In genomic region chr19:51441410-51442390, GRCh38 we compare ENCODE assay signal across 8 cellular contexts. TPM values are rescaled to one million over a fixed set of nuclear protein-coding genes. Genes with fewer than 3 reads are reported as not detected.
DNase-seq lines count a peak whose midpoint lies in the region; ATAC-seq and TF ChIP-seq lines count a peak whose summit lies in the region.

No MANE protein-coding gene starts in this region.

- no peaks in the 10 kb centered on the region for H3K9me3 ChIP-seq in OCI-LY7 (ENCODE audit: low read length)

- peak overlapping the region; percentile 54 for H3K4me3 ChIP-seq in OCI-LY7 (ENCODE audit: low read depth, low read length, poor library complexity, severe bottlenecking)

- in situ Hi-C loops in GM13976 (cut with MboI; ENCODE audit: low sequenced_read_pairs, unreplicated experiment), result no loop called here

- BruUV-seq in OCI-LY7 (replicated peaks; lab: Mats Ljungman, UMichigan), result no TSS peak

- peak; percentile 87 for ATAC-seq in HG02588 (IDR thresholded peaks at IDR 0.05; ENCODE audit: unreplicated experiment)

- no peaks in the 10 kb centered on the region for H4K20me1 ChIP-seq in OCI-LY7 (ENCODE audit: insufficient read depth, low read length)

- H3K36me3 ChIP-seq in OCI-LY7 (ENCODE audit: insufficient read depth, low read length), result no peaks in the 10 kb centered on the region

- TF ChIP-seq CTCF in GM13976 (IDR thresholded peaks at IDR 0.05; ENCODE audit: borderline replicate concordance, control extremely low read depth, extremely low read depth, insufficient read depth, missing control alignments) (no peak), OCI-LY7 (conservative IDR thresholded peaks at IDR 0.05; ENCODE audit: low read length) (0 out of 2 replicates have a peak, but pooled peaks have one; percentile 9)

- CTCF ChIA-PET in OCI-LY7 (lab: Charles Lee; ENCODE audit: unreplicated experiment), result interaction anchor here (1.3 kb wide), 1 partner anchor 215 kb away, joined by 4 read pairs; no protein-coding TSS in a partner anchor

- intact Hi-C loops in OCI-LY7 (cut with micrococcal nuclease; ENCODE audit: unreplicated experiment), result no loop called here

- POLR2A ChIA-PET in OCI-LY7 (lab: Charles Lee), result no interaction called here

- peak overlapping the region; percentile 51 for H2AFZ ChIP-seq in OCI-LY7 (ENCODE audit: low read length)

- H3K4me1 ChIP-seq in OCI-LY7 (ENCODE audit: insufficient read depth, low read length, poor library complexity, severe bottlenecking), result peaks cover 18% of the 10 kb centered on the region

- H3K9me2 ChIP-seq in OCI-LY7 (ENCODE audit: insufficient read depth, low read length), result no peaks in the 10 kb centered on the region

- no peak overlapping the region for H3K27ac ChIP-seq in OCI-LY7 (ENCODE audit: low read depth, low read length, poor library complexity, severe bottlenecking)

- peak overlapping the region; percentile 85 for H3K4me2 ChIP-seq in OCI-LY7 (ENCODE audit: low read length)

- DNase-seq in GM13976 (ENCODE audit: low spot score) (peak; percentile 69), OCI-LY7 (ENCODE audit: low spot score) (peak; percentile 69), amniotic stem cell (lab: John Stamatoyannopoulos, UW) (no peak), GM03348 (ENCODE audit: low spot score) (no peak), NCI-H2227 treated with DMSO at 0.1 percent for 48 hours (lab: John Stamatoyannopoulos, UW) (no peak)
- peak; percentile 55 to 77 for DNase-seq in activated T-helper 1 cell treated with anti-CD3 and anti-CD28 coated beads, Interleukin-2, amount 50 U/mL, for 16 hours (ENCODE audit: low read depth in 1 of 2, low spot score in 1 of 2)
- peak; percentile 75 for DNase-seq in stimulated activated CD4-positive, alpha-beta T cell treated with anti-CD3 and anti-CD28 coated beads, Interleukin-12 subunit alpha, Interleukin-12 subunit beta, amount 100 ng/mL, for 4 hours

- no peaks in the 10 kb centered on the region for H3K79me2 ChIP-seq in OCI-LY7 (ENCODE audit: insufficient read depth, low read depth, low read length)

RNA-seq across cellular contexts. Expression of gene SIGLEC8, which starts 16.6 kb away (rescaled TPM):
- not detected in 2 replicates for total RNA-seq in OCI-LY7 (2014; rRNA removed; shearing (Covaris generic))
- not detected in 2 replicates for total RNA-seq in OCI-LY7 (2022)

RNA-seq across cellular contexts. Expression of gene SIGLEC10, which starts 24.3 kb away (rescaled TPM):
- 20.7 and 25.2 TPM in 2 replicates for total RNA-seq in OCI-LY7 (2014; rRNA removed; shearing (Covaris generic))
- total RNA-seq in OCI-LY7 (2022), result 23.3 and 26.6 TPM in 2 replicates

RNA-seq across cellular contexts. Expression of gene CEACAM18, which starts 36.6 kb away (rescaled TPM):
- total RNA-seq in OCI-LY7 (2014; rRNA removed; shearing (Covaris generic)), result not detected in 2 replicates
- total RNA-seq in OCI-LY7 (2022), result not detected in 2 replicates

RNA-seq across cellular contexts. Expression of gene C19orf84, which starts 51.3 kb away (rescaled TPM):
- total RNA-seq in OCI-LY7 (2014; rRNA removed; shearing (Covaris generic)), result not detected in 2 replicates
- not detected in 2 replicates for total RNA-seq in OCI-LY7 (2022)

RNA-seq across cellular contexts. Expression of gene LIM2, which starts 53.9 kb away (rescaled TPM):
- not detected in 2 replicates for total RNA-seq in OCI-LY7 (2014; rRNA removed; shearing (Covaris generic))
- not detected in 2 replicates for total RNA-seq in OCI-LY7 (2022)

Comparison
In these comparisons a context has a peak if more than half of its experiments do, and no peak if none do; other contexts are left out.
1. DNase-seq: peak in GM13976 (single experiment), OCI-LY7 (single experiment), activated T-helper 1 cell treated with anti-CD3 and anti-CD28 coated beads, Interleukin-2, amount 50 U/mL, for 16 hours (2 of 2) and stimulated activated CD4-positive, alpha-beta T cell treated with anti-CD3 and anti-CD28 coated beads, Interleukin-12 subunit alpha, Interleukin-12 subunit beta, amount 100 ng/mL, for 4 hours (single experiment); none in amniotic stem cell (single experiment), GM03348 (single experiment) and NCI-H2227 treated with DMSO at 0.1 percent for 48 hours (single experiment).